ENCODE assay signal across 18 cellular contexts in genomic region chr5:77733130-77733529, GRCh38. TPM values are rescaled to one million over a fixed set of nuclear protein-coding genes. Genes with fewer than 3 reads are reported as not detected.
DNase-seq lines count a peak whose midpoint lies in the region; ATAC-seq and TF ChIP-seq lines count a peak whose summit lies in the region.
"Had no signal": no experiment of that assay in that cellular context is flagged by ENCODE, and none has a peak within 500 bp of the region (broad histone marks: within the 10 kb centered on the region; RNA-seq: fewer than 3 reads in every experiment).

No MANE protein-coding gene starts in this region.

- peaks cover 47% of the 10 kb centered on the region for H4K20me1 ChIP-seq in osteoblast (ENCODE audit: insufficient read depth, low read length)

- H3K27me3 ChIP-seq in osteoblast (ENCODE audit: insufficient read depth, low read length) = no peaks in the 10 kb centered on the region
- H3K27me3 ChIP-seq: BE2C; BLaER1 treated with 17β-estradiol and CSF1 and Interleukin-3, amounts not matched to agents 10 nM and 100 nM had no signal

- no peak overlapping the region for H3K4me3 ChIP-seq in osteoblast (ENCODE audit: insufficient read depth, low read length)
- H3K4me3 ChIP-seq: BLaER1 treated with 17β-estradiol and CSF1 and Interleukin-3, amounts not matched to agents 10 nM and 100 nM; HAP-1 had no signal

- no peaks in the 10 kb centered on the region for H3K4me1 Mint-ChIP-seq in activated T-cell treated with anti-CD3 and anti-CD28 coated beads, Interleukin-2, amount 50 U/mL, for 72 hours (ENCODE audit: low read depth)
- H3K4me1 Mint-ChIP-seq: CD14-positive monocyte had no signal

- H3K4me1 ChIP-seq in osteoblast (ENCODE audit: insufficient read depth, low read length) = no peaks in the 10 kb centered on the region
- H3K4me1 ChIP-seq: BE2C; BLaER1 treated with 17β-estradiol and CSF1 and Interleukin-3, amounts not matched to agents 10 nM and 100 nM; HAP-1 had no signal

- H3K27ac Mint-ChIP-seq in activated T-cell treated with anti-CD3 and anti-CD28 coated beads, Interleukin-2, amount 50 U/mL, for 72 hours = peak overlapping the region; percentile 12
- H3K27ac Mint-ChIP-seq: CD4-positive, alpha-beta T cell; HFFc6 had no signal

- peaks cover 0 to 2% of the 10 kb centered on the region in 2 donors for H3K9me3 Mint-ChIP-seq in activated T-cell treated with anti-CD3 and anti-CD28 coated beads, Interleukin-2, amount 50 U/mL, for 72 hours
- H3K9me3 Mint-ChIP-seq: CD4-positive, alpha-beta T cell; HFFc6 had no signal

- peaks cover 5 to 24% of the 10 kb centered on the region in 2 donors for H3K36me3 Mint-ChIP-seq in activated T-cell treated with anti-CD3 and anti-CD28 coated beads, Interleukin-2, amount 50 U/mL, for 72 hours (ENCODE audit: insufficient read depth in 2 of 2)

- H3K36me3 ChIP-seq in osteoblast (ENCODE audit: insufficient read depth, low read length) = no peaks in the 10 kb centered on the region
- H3K36me3 ChIP-seq: BE2C had no signal

- H3K9me3 ChIP-seq in osteoblast (ENCODE audit: low read depth, low read length) = no peaks in the 10 kb centered on the region
- H3K9me3 ChIP-seq: BE2C, HAP-1 had no signal

- no peak overlapping the region for H2AFZ ChIP-seq in osteoblast (ENCODE audit: low read length)

- peaks cover 92% of the 10 kb centered on the region for H3K79me2 ChIP-seq in osteoblast (ENCODE audit: insufficient read depth, low read length)

- DNase-seq in activated T-cell treated with anti-CD3 and anti-CD28 coated beads, Interleukin-2, amount 50 U/mL, for 72 hours = no peak
- DNase-seq in activated T-cell treated with anti-CD3 and anti-CD28 coated beads for 4 hours = no peak
- peak; percentile 26 for DNase-seq in fibroblast of peridontal ligament (ENCODE audit: extremely low read depth)
- DNase-seq in stromal cell of bone marrow (ENCODE audit: low read depth) = peak; percentile 10
- DNase-seq in osteoblast (ENCODE audit: insufficient read length, low spot score, missing footprints) = no peak
- DNase-seq in OCI-M1 (lab: John Stamatoyannopoulos, UW) = no peak
- DNase-seq: BE2C; Calu3; CD4-positive, alpha-beta T cell; COR-L47; DMS53; DND-41; GOT3; HFFc6 had no signal

- ATAC-seq in activated T-cell treated with anti-CD3 and anti-CD28 coated beads, Interleukin-2, amount 50 U/mL, for 72 hours (replicated peaks in 1 of 2) = no peak

- TF ChIP-seq CTCF in osteoblast (IDR thresholded peaks at IDR 0.05; ENCODE audit: extremely low read depth, low read depth, low read length) = no peak

- no peaks in the 10 kb centered on the region for H3K27me3 Mint-ChIP-seq in activated T-cell treated with anti-CD3 and anti-CD28 coated beads, Interleukin-2, amount 50 U/mL, for 72 hours (ENCODE audit: low read depth)
- H3K27me3 Mint-ChIP-seq: CD4-positive, alpha-beta T cell had no signal

- H3K4me2 ChIP-seq in osteoblast (ENCODE audit: insufficient read depth, low read length) = no peak overlapping the region
- H3K4me2 ChIP-seq: BLaER1 treated with 17β-estradiol and CSF1 and Interleukin-3, amounts not matched to agents 10 nM and 100 nM had no signal

- no peak overlapping the region for H3K27ac ChIP-seq in osteoblast (ENCODE audit: low read depth, low read length)
- H3K27ac ChIP-seq: 22Rv1; BLaER1 treated with 17β-estradiol and CSF1 and Interleukin-3, amounts not matched to agents 10 nM and 100 nM had no signal

- no peak overlapping the region for H3K4me3 Mint-ChIP-seq in activated T-cell treated with anti-CD3 and anti-CD28 coated beads, Interleukin-2, amount 50 U/mL, for 72 hours
- H3K4me3 Mint-ChIP-seq: CD14-positive monocyte; CD4-positive, alpha-beta T cell; HFFc6 had no signal

RNA-seq across cellular contexts. Expression of gene TBCA, which starts 43.0 kb away (rescaled TPM):
- 100 to 1,000 TPM; 163 to 175 TPM for total RNA-seq in activated T-cell treated with anti-CD3 and anti-CD28 coated beads, Interleukin-2, amount 50 U/mL, for 72 hours
- total RNA-seq in osteoblast = 103 and 113 TPM in 2 replicates

Comparison
In these comparisons a context has a peak if more than half of its experiments do, and no peak if none do; other contexts are left out.
1. DNase-seq: peak in fibroblast of peridontal ligament (single experiment) and stromal cell of bone marrow (single experiment); none in activated T-cell treated with anti-CD3 and anti-CD28 coated beads, Interleukin-2, amount 50 U/mL, for 72 hours (0 of 2), activated T-cell treated with anti-CD3 and anti-CD28 coated beads for 4 hours (single experiment), osteoblast (single experiment) and OCI-M1 (single experiment).